In genomic region chr9:83296123-83296522, GRCh38 we compare ENCODE assay signal across 15 cellular contexts.
DNase-seq lines count a peak whose midpoint lies in the region; ATAC-seq and TF ChIP-seq lines count a peak whose summit lies in the region.
"Had no signal": no experiment of that assay in that cellular context is flagged by ENCODE, and none has a peak within 500 bp of the region (broad histone marks: within the 10 kb centered on the region; RNA-seq: fewer than 3 reads in every experiment).

No MANE protein-coding gene starts in this region.

- POLR2A ChIA-PET in HEK293 (lab: Yijun Ruan, JAX) = no interaction called here

- H3K4me1 ChIP-seq in HEK293 (ENCODE audit: control insufficient read depth, insufficient read depth, low read length) = no peaks in the 10 kb centered on the region
- H3K4me1 ChIP-seq: lower lobe of right lung had no signal

- no peaks in the 10 kb centered on the region for H3K9me3 ChIP-seq in HEK293 (ENCODE audit: control insufficient read depth, insufficient read depth, low read depth, low read length)
- H3K9me3 ChIP-seq: lower lobe of right lung, SJSA1, vagina had no signal

- DNase-seq in activated naive CD4-positive, alpha-beta T cell treated with anti-CD3 and anti-CD28 coated beads, Interleukin-2, amount 10 ng/mL, durations not matched to agents 7 days and 5 days = peak; percentile 36
- no peak for DNase-seq in activated naive CD4-positive, alpha-beta T cell treated with anti-CD3 and anti-CD28 coated beads, Interleukin-2, amount 50 U/mL, for 16 hours
- peak; percentile 26 for DNase-seq in nephron progenitor cell
- no peak for DNase-seq in GM13977 (ENCODE audit: low spot score)
- DNase-seq in cerebellar cortex (ENCODE audit: low spot score) = no peak
- DNase-seq: activated B cell treated with CpG ODN at 0.5 μM for 24 hours, lower lobe of right lung, NCI-H1092 treated with DMSO at 0.1 percent for 48 hours, NCI-H774 had no signal

- H3K36me3 ChIP-seq in HEK293 (ENCODE audit: control insufficient read depth in 2 of 2, insufficient read depth in 1 of 2, low read length in 2 of 2) = no peaks in the 10 kb centered on the region
- H3K36me3 ChIP-seq: vagina had no signal

- H3K9me3 Mint-ChIP-seq in activated naive CD4-positive, alpha-beta T cell treated with anti-CD3 and anti-CD28 coated beads, Interleukin-2, amount 10 ng/mL, durations not matched to agents 7 days and 5 days = no peaks in the 10 kb centered on the region
- H3K9me3 Mint-ChIP-seq in nephron progenitor cell = no peaks in the 10 kb centered on the region
- H3K9me3 Mint-ChIP-seq: activated B cell treated with CpG ODN at 0.5 μM for 24 hours; activated T-helper 17 cell treated with anti-CD3 and anti-CD28 coated beads, Interleukin-2, amount 50 U/mL, for 72 hours had no signal

- H3K27me3 Mint-ChIP-seq in activated naive CD4-positive, alpha-beta T cell treated with anti-CD3 and anti-CD28 coated beads, Interleukin-2, amount 10 ng/mL, durations not matched to agents 7 days and 5 days = no peaks in the 10 kb centered on the region
- H3K27me3 Mint-ChIP-seq in nephron progenitor cell (ENCODE audit: low read depth, poor library complexity) = peaks cover 19% of the 10 kb centered on the region
- H3K27me3 Mint-ChIP-seq: activated B cell treated with CpG ODN at 0.5 μM for 24 hours; activated T-helper 17 cell treated with anti-CD3 and anti-CD28 coated beads, Interleukin-2, amount 50 U/mL, for 72 hours had no signal

- H3K4me3 ChIP-seq in HEK293 (ENCODE audit: low read depth, low read length) = no peak overlapping the region
- H3K4me3 ChIP-seq: lower lobe of right lung, SJSA1, vagina had no signal

- H3K27ac ChIP-seq in HEK293 (ENCODE audit: extremely low read depth, low read depth, low read length) = no peak overlapping the region
- H3K27ac ChIP-seq: lower lobe of right lung, SJSA1, vagina had no signal

- H3K4me1 Mint-ChIP-seq in activated naive CD4-positive, alpha-beta T cell treated with anti-CD3 and anti-CD28 coated beads, Interleukin-2, amount 10 ng/mL, durations not matched to agents 7 days and 5 days = no peaks in the 10 kb centered on the region
- H3K4me1 Mint-ChIP-seq in nephron progenitor cell = peaks cover 37% of the 10 kb centered on the region
- H3K4me1 Mint-ChIP-seq: activated B cell treated with CpG ODN at 0.5 μM for 24 hours had no signal

- in situ Hi-C loops in GM13977 (cut with MboI; ENCODE audit: low pct_unique_long_range_greater_than_20kb, low sequenced_read_pairs, unreplicated experiment) = no loop called here

- no peaks in the 10 kb centered on the region for H3K36me3 Mint-ChIP-seq in activated naive CD4-positive, alpha-beta T cell treated with anti-CD3 and anti-CD28 coated beads, Interleukin-2, amount 10 ng/mL, durations not matched to agents 7 days and 5 days
- H3K36me3 Mint-ChIP-seq in nephron progenitor cell (ENCODE audit: low read depth) = no peaks in the 10 kb centered on the region

- H3K27ac Mint-ChIP-seq in activated naive CD4-positive, alpha-beta T cell treated with anti-CD3 and anti-CD28 coated beads, Interleukin-2, amount 10 ng/mL, durations not matched to agents 7 days and 5 days = no peak overlapping the region
- no peak overlapping the region for H3K27ac Mint-ChIP-seq in nephron progenitor cell
- H3K27ac Mint-ChIP-seq: activated B cell treated with CpG ODN at 0.5 μM for 24 hours; activated T-helper 17 cell treated with anti-CD3 and anti-CD28 coated beads, Interleukin-2, amount 50 U/mL, for 72 hours had no signal

- peak; percentile 65 for ATAC-seq in HG03565 (IDR thresholded peaks at IDR 0.05; ENCODE audit: unreplicated experiment)
- ATAC-seq in HG02642 (IDR thresholded peaks at IDR 0.05; ENCODE audit: poor library complexity, unreplicated experiment) = no peak
- ATAC-seq: activated T-helper 17 cell treated with anti-CD3 and anti-CD28 coated beads, Interleukin-2, amount 50 U/mL, for 72 hours; lower lobe of right lung had no signal

- H3K4me3 Mint-ChIP-seq in activated naive CD4-positive, alpha-beta T cell treated with anti-CD3 and anti-CD28 coated beads, Interleukin-2, amount 10 ng/mL, durations not matched to agents 7 days and 5 days = no peak overlapping the region
- no peak overlapping the region for H3K4me3 Mint-ChIP-seq in nephron progenitor cell
- H3K4me3 Mint-ChIP-seq: activated B cell treated with CpG ODN at 0.5 μM for 24 hours; activated T-helper 17 cell treated with anti-CD3 and anti-CD28 coated beads, Interleukin-2, amount 50 U/mL, for 72 hours had no signal

- TF ChIP-seq CTCF in HEK293 (tag by site-specific recombination; IDR thresholded peaks at IDR 0.05) (no peak), nephron progenitor cell (IDR thresholded peaks at IDR 0.05) (no peak), GM13977 (IDR thresholded peaks at IDR 0.05; ENCODE audit: extremely low read depth, insufficient read depth, missing control alignments) (no peak)

- CTCF ChIA-PET in activated naive CD4-positive, alpha-beta T cell treated with anti-CD3 and anti-CD28 coated beads, Interleukin-2, amount 10 ng/mL, durations not matched to agents 7 days and 5 days (lab: Charles Lee) = no interaction called here
- CTCF ChIA-PET in HEK293 (lab: Yijun Ruan, JAX) = interaction anchor here (0.6 to 2.0 kb wide), 3 partner anchors 10 to 471 kb away, joined by 3 to 9 read pairs (median 3); no protein-coding TSS in a partner anchor

TF ChIP-seq in HEK293, 187 proteins besides CTCF, POLR2A, EP300 and RAD21:
- no peak for TF ChIP-seq ZNF561 (tag by site-specific recombination; IDR thresholded peaks at IDR 0.05; ENCODE audit: borderline replicate concordance)
- no peak for TF ChIP-seq ZNF16 (tag by site-specific recombination; IDR thresholded peaks at IDR 0.05; ENCODE audit: low read depth)
- peak; percentile 88 for TF ChIP-seq REST (tag by site-specific recombination; IDR thresholded peaks at IDR 0.05)
- TF ChIP-seq ZFHX2 (tag by site-specific recombination; conservative IDR thresholded peaks at IDR 0.05) = no peak

Comparison
In these comparisons a context has a peak if more than half of its experiments do, and no peak if none do; other contexts are left out.
1. DNase-seq: peak in activated naive CD4-positive, alpha-beta T cell treated with anti-CD3 and anti-CD28 coated beads, Interleukin-2, amount 10 ng/mL, durations not matched to agents 7 days and 5 days (single experiment) and nephron progenitor cell (single experiment); none in activated naive CD4-positive, alpha-beta T cell treated with anti-CD3 and anti-CD28 coated beads, Interleukin-2, amount 50 U/mL, for 16 hours (single experiment), GM13977 (single experiment) and cerebellar cortex (single experiment).